In the genomic region with DNA sequence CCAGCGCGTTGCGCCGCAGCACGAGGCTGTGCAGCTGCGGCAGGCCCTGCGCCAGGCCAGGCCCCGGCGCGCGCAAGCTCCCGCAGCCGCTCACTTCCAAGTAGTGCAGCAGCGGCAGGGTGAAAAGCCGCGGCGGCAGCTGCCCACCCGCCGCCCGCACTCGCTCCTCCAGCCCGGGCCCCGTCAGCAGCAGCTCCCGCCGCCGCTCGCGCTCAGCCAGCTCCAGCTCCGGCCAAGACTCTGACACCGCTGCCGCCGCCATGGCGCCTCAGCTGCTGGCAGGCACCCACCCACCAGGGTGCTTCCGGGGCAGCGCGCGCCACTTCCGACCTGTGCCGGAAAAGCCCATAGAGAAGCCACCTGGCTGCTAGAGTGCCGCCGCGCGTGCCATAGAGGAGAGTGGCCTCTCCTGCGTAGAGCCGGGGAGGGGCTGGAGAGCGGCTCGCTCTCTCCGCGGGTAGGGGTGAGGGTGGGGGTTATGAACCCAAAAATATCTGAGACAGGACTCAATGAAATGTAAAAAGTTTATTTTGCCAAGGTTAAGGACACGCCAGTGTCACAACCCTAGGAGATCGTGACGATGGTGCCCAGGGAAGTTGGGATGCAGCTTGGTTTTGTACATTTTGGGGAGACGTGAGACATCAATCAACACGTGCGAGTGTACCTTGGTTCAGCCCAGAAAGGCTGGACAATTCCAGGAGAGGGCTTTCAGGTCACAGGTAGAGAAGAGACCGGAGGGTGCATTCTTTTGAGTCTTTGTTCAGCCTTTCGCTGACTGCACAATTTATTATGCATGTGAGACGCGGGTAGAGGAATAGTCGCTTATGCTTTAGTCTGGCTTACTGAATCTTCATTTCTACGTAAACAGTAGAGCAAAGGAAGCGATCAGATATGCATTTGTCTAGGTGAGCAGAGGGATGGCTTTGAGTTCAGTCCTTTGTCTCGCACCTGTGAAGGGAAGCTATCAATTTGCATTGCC, we compare ENCODE assay signal across 8 cellular contexts. TPM values are rescaled to one million over a fixed set of nuclear protein-coding genes. Genes with fewer than 3 reads are reported as not detected.
DNase-seq lines count a peak whose midpoint lies in the region; ATAC-seq and TF ChIP-seq lines count a peak whose summit lies in the region.

Gene LRRC47 (minus strand): TSS at position 284 of the 979 bp plus-strand sequence. CDS start 22 bp downstream, at position 262.

- no peak for TF ChIP-seq CTCF in astrocyte of the cerebellum (IDR thresholded peaks at IDR 0.05; ENCODE audit: low read depth, low read length, missing control alignments)

- intact Hi-C loops in aorta (cut with DNase I), result loop anchor here (10.0 kb wide), 1 partner anchor 342 kb away; the partner anchor contains the start of gene ARHGEF16 (in 2 of the 2)

- H3K4me3 ChIP-seq in astrocyte of the cerebellum (ENCODE audit: low read depth, low read length) (peak within 1 kb of the TSS; percentile 73), aorta (ENCODE audit: low read length in 2 of 2) (peak within 1 kb of the TSS; percentile 66 to 91)

- H3K4me1 ChIP-seq in aorta (ENCODE audit: control insufficient read depth in 1 of 2, insufficient read depth in 2 of 2, low read length in 2 of 2), result peaks cover 0 to 6% of the 10 kb centered on the region in 2 donors

- no peaks in the 10 kb centered on the region for H3K9me3 ChIP-seq in aorta (ENCODE audit: control insufficient read depth, low read length)

- ATAC-seq in GM18502 (IDR thresholded peaks at IDR 0.05; ENCODE audit: poor library complexity, unreplicated experiment), result peak; percentile 95
- peak; percentile 96 for ATAC-seq in HG02885 (IDR thresholded peaks at IDR 0.05; ENCODE audit: poor library complexity, unreplicated experiment)
- ATAC-seq in aorta (ENCODE audit: low FRiP score), result peak; percentile 100

- H3K27ac ChIP-seq in aorta (ENCODE audit: low read depth in 1 of 2, low read length in 2 of 2), result peak within 1 kb of the TSS in 1 of 2 donors; percentile 14

- no peaks in the 10 kb centered on the region for H3K27me3 ChIP-seq in aorta (ENCODE audit: control insufficient read depth in 1 of 2, insufficient read depth in 2 of 2, low read length in 1 of 2)

- in situ Hi-C loops in astrocyte of the cerebellum (cut with HindIII; ENCODE audit: low sequenced_read_pairs), result no loop called here

- DNase-seq in NCI-H1930 (lab: John Stamatoyannopoulos, UW), result peak; percentile 74 to 89
- DNase-seq in T1000 (lab: John Stamatoyannopoulos, UW), result peak; percentile 84
- DNase-seq in astrocyte of the cerebellum (ENCODE audit: low read depth), result peak; percentile 71
- DNase-seq in hepatic stellate cell (ENCODE audit: low spot score), result peak; percentile 98
- peak; percentile 67 for DNase-seq in renal cortical epithelial cell (ENCODE audit: low read depth)
- peak; percentile 96 to 99 for DNase-seq in aorta

- H3K36me3 ChIP-seq in aorta (ENCODE audit: control insufficient read depth in 1 of 2, insufficient read depth in 2 of 2, low read length in 1 of 2), result no peaks in the 10 kb centered on the region

- WGBS in aorta, 2 donors, result 4 to 5% methylated on average over 49 to 63 of the region's 63 CpGs

RNA-seq across cellular contexts. Expression of gene LRRC47, which starts in this region (rescaled TPM):
- 37.9 and 39.6 TPM in 2 replicates for total RNA-seq in renal cortical epithelial cell
- total RNA-seq in aorta, result 10 to 100 TPM; 31.9 to 38.8 TPM
- 10 to 100 TPM; 26.8 to 30.7 TPM for polyA plus RNA-seq in aorta
